ENCODE assay signal across 1 cellular context in the genomic region with DNA sequence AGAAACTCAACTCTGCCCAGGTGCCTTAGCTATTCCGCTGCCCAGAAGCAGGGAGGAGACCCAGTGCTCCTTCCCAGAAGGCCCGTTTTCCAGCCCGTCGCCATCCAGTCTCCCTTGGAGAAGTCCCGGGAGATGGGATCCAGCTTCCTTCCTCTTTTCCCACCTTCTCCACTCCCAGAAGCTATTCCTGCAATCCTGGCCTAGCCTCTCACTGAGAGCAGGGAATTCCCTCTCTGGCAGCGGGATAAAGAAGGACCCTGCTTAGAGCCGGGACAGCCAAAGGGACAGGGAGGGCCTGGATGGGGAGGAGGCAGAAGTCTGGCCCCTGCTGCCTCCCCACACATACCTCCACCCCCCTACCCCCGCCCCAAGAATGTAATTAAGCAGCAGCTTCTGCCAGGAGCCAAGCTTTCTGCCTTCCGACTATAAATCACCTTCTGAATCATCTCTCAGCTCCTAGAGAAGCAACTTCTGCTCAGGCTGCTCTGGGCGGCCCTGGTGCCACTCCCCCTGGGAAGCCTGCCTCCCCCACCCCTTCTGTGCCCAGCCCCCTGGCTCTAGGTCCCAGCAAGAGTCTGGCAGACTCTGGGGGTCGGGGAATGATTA.
TF ChIP-seq lines count a peak whose summit lies in the region.

No MANE protein-coding gene starts in this region.

TF ChIP-seq in neural cell, 6 proteins besides CTCF, POLR2A, EP300 and RAD21:
- TF ChIP-seq, protein P1, sequence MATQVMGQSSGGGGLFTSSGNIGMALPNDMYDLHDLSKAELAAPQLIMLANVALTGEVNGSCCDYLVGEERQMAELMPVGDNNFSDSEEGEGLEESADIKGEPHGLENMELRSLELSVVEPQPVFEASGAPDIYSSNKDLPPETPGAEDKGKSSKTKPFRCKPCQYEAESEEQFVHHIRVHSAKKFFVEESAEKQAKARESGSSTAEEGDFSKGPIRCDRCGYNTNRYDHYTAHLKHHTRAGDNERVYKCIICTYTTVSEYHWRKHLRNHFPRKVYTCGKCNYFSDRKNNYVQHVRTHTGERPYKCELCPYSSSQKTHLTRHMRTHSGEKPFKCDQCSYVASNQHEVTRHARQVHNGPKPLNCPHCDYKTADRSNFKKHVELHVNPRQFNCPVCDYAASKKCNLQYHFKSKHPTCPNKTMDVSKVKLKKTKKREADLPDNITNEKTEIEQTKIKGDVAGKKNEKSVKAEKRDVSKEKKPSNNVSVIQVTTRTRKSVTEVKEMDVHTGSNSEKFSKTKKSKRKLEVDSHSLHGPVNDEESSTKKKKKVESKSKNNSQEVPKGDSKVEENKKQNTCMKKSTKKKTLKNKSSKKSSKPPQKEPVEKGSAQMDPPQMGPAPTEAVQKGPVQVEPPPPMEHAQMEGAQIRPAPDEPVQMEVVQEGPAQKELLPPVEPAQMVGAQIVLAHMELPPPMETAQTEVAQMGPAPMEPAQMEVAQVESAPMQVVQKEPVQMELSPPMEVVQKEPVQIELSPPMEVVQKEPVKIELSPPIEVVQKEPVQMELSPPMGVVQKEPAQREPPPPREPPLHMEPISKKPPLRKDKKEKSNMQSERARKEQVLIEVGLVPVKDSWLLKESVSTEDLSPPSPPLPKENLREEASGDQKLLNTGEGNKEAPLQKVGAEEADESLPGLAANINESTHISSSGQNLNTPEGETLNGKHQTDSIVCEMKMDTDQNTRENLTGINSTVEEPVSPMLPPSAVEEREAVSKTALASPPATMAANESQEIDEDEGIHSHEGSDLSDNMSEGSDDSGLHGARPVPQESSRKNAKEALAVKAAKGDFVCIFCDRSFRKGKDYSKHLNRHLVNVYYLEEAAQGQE (IDR thresholded peaks at IDR 0.05; ENCODE audit: borderline replicate concordance), result peak; percentile 15
- TF ChIP-seq POLR2AphosphoS5 (IDR thresholded peaks at IDR 0.05), result no peak
TF ChIP-seq in neural cell: peak in this region for 1.
